ENCODE assay signal across 16 cellular contexts in genomic region chr3:11574981-11575669, GRCh38.
"Had no signal": no experiment of that assay in that cellular context is flagged by ENCODE, and none has a peak within 500 bp of the region (broad histone marks: within the 10 kb centered on the region; RNA-seq: fewer than 3 reads in every experiment).

No MANE protein-coding gene starts in this region.

- H3K4me1 ChIP-seq: uterus had no signal

- H3K27me3 Mint-ChIP-seq: activated CD4-positive, alpha-beta T cell treated with anti-CD3 and anti-CD28 coated beads, Interleukin-2, amount 10 ng/mL, durations not matched to agents 24 days and 14 days; activated naive CD8-positive, alpha-beta T cell; dendritic cell treated with granulocyte-macrophage colony-stimulating factor and Interleukin-4, amounts not matched to agents 40 ng/mL and 50 ng/mL, for 4 days; memory B cell; naive thymus-derived CD8-positive, alpha-beta T cell had no signal

- H3K4me3 ChIP-seq: tibial nerve, uterus had no signal

- H3K36me3 ChIP-seq: uterus had no signal

- H3K27me3 ChIP-seq: tibial nerve, uterus had no signal

- H3K4me3 Mint-ChIP-seq: activated CD4-positive, alpha-beta T cell treated with anti-CD3 and anti-CD28 coated beads, Interleukin-2, amount 10 ng/mL, durations not matched to agents 24 days and 14 days; activated naive CD8-positive, alpha-beta T cell; dendritic cell treated with granulocyte-macrophage colony-stimulating factor and Interleukin-4, amounts not matched to agents 40 ng/mL and 50 ng/mL, for 4 days; memory B cell; naive thymus-derived CD8-positive, alpha-beta T cell had no signal

- H3K9me3 ChIP-seq: tibial nerve, uterus had no signal

- H3K27ac Mint-ChIP-seq: activated CD4-positive, alpha-beta T cell treated with anti-CD3 and anti-CD28 coated beads, Interleukin-2, amount 10 ng/mL, durations not matched to agents 24 days and 14 days; activated naive CD8-positive, alpha-beta T cell; dendritic cell treated with granulocyte-macrophage colony-stimulating factor and Interleukin-4, amounts not matched to agents 40 ng/mL and 50 ng/mL, for 4 days had no signal

- DNase-seq: activated CD4-positive, alpha-beta T cell treated with anti-CD3 and anti-CD28 coated beads, Interleukin-2, amount 10 ng/mL, durations not matched to agents 24 days and 14 days; activated CD4-positive, CD25-positive, alpha-beta regulatory T cell; activated CD8-positive, alpha-beta memory T cell treated with anti-CD3 and anti-CD28 coated beads, Interleukin-2, amount 50 U/mL, for 48 hours; activated gamma-delta T cell; cerebellar nuclear complex; effector CD8-positive, alpha-beta T cell; naive thymus-derived CD8-positive, alpha-beta T cell; stimulated activated CD4-positive, alpha-beta T cell treated with anti-CD3 and anti-CD28 coated beads, Interleukin-2, amount 100 ng/mL, for 24 hours; stimulated activated naive CD4-positive, alpha-beta T cell treated with Interleukin-2 at 50 U/mL for 16 hours; substantia nigra; T1000 had no signal

- H3K9me3 Mint-ChIP-seq: activated CD4-positive, alpha-beta T cell treated with anti-CD3 and anti-CD28 coated beads, Interleukin-2, amount 10 ng/mL, durations not matched to agents 24 days and 14 days; dendritic cell treated with granulocyte-macrophage colony-stimulating factor and Interleukin-4, amounts not matched to agents 40 ng/mL and 50 ng/mL, for 4 days; memory B cell; naive thymus-derived CD8-positive, alpha-beta T cell had no signal
